Comparison of ENCODE assay signal across 1 cellular context in genomic region chrX:103175256-103175655, GRCh38.
TF ChIP-seq lines count a peak whose summit lies in the region.

No MANE protein-coding gene starts in this region.

TF ChIP-seq in HEK293, 187 proteins besides CTCF, POLR2A, EP300 and RAD21 (continued from another document):
- TF ChIP-seq ZBTB11 (tag by site-specific recombination; conservative IDR thresholded peaks at IDR 0.05; ENCODE audit: low read depth), result peak; percentile 66
